15 cellular contexts compared by ENCODE assay signal in genomic region chr7:70000747-70001348, GRCh38.
DNase-seq lines count a peak whose midpoint lies in the region; ATAC-seq and TF ChIP-seq lines count a peak whose summit lies in the region.
"Had no signal": no experiment of that assay in that cellular context is flagged by ENCODE, and none has a peak within 500 bp of the region (broad histone marks: within the 10 kb centered on the region; RNA-seq: fewer than 3 reads in every experiment).

No MANE protein-coding gene starts in this region.

- no peak overlapping the region for H3K27ac Mint-ChIP-seq in CD4-positive, alpha-beta memory T cell

- H3K36me3 Mint-ChIP-seq in CD4-positive, alpha-beta memory T cell, result no peaks in the 10 kb centered on the region

- in situ Hi-C loops in mammary epithelial cell (cut with MboI; ENCODE audit: low sequenced_read_pairs in 2 of 2), result no loop called here

- TF ChIP-seq EP300 in suprapubic skin (IDR thresholded peaks at IDR 0.05), result no peak

- H3K9me3 Mint-ChIP-seq in CD4-positive, alpha-beta memory T cell, result no peaks in the 10 kb centered on the region

- no peaks in the 10 kb centered on the region for H3K36me3 ChIP-seq in suprapubic skin
- H3K36me3 ChIP-seq in mammary epithelial cell (ENCODE audit: insufficient read depth, low read length), result no peaks in the 10 kb centered on the region
- no peaks in the 10 kb centered on the region for H3K36me3 ChIP-seq in CD4-positive, alpha-beta memory T cell (ENCODE audit: insufficient read depth, low read length)

- peak; percentile 61 for ATAC-seq in left ventricle myocardium superior
- ATAC-seq: K562 had no signal

- peaks cover 0 to 2% (median 0%) of the 10 kb centered on the region in 4 donors for H3K4me1 Mint-ChIP-seq in CD4-positive, alpha-beta memory T cell

- no peak for DNase-seq in left ventricle myocardium superior
- DNase-seq in cardiac septum (ENCODE audit: low spot score), result no peak
- peak; percentile 53 for DNase-seq in NCI-H446 treated with DMSO at 0.1 percent for 48 hours (lab: John Stamatoyannopoulos, UW)
- peak; percentile 70 for DNase-seq in cerebellum (ENCODE audit: low spot score)
- DNase-seq in suprapubic skin (ENCODE audit: low spot score in 2 of 2), result no peak
- no peak for DNase-seq in mammary epithelial cell
- DNase-seq in CD4-positive, alpha-beta memory T cell, result no peak
- DNase-seq: EL, HCEC 1CT, NCI-H1417, NCI-H2029, NCI-H510A treated with DMSO at 0.1 percent for 48 hours, Right ventricle myocardium superior had no signal

- H3K4me2 ChIP-seq in mammary epithelial cell (ENCODE audit: insufficient read depth, low read depth, low read length), result no peak overlapping the region

- no peaks in the 10 kb centered on the region for H3K9me3 ChIP-seq in suprapubic skin
- peaks cover 3% of the 10 kb centered on the region for H3K9me3 ChIP-seq in mammary epithelial cell (replicated peaks; ENCODE audit: insufficient read depth, low read length)
- H3K9me3 ChIP-seq in CD4-positive, alpha-beta memory T cell (ENCODE audit: control insufficient read depth in 1 of 2, low read length in 2 of 2), result no peaks in the 10 kb centered on the region

- WGBS in suprapubic skin, result 84% methylated on average over 5 of the region's 5 CpGs
- WGBS in mammary epithelial cell (ENCODE audit: low coverage, missing lambda C conversion rate), result 55% methylated on average over 5 of the region's 5 CpGs

- no peak overlapping the region for H3K9ac ChIP-seq in mammary epithelial cell (ENCODE audit: insufficient read depth, low read length)

- no peaks in the 10 kb centered on the region for H3K79me2 ChIP-seq in mammary epithelial cell (ENCODE audit: insufficient read depth, low read length)

- intact Hi-C loops in left ventricle myocardium superior (cut with micrococcal nuclease), result no loop called here
- intact Hi-C loops in cardiac septum (cut with DNase I), result no loop called here
- intact Hi-C loops in mammary epithelial cell (cut with micrococcal nuclease), result no loop called here
- intact Hi-C loops in CD4-positive, alpha-beta memory T cell (cut with micrococcal nuclease), result no loop called here

- no peak overlapping the region for H2AFZ ChIP-seq in mammary epithelial cell (ENCODE audit: low read depth, low read length)

- H3K4me1 ChIP-seq in suprapubic skin (no peaks in the 10 kb centered on the region), mammary epithelial cell (ENCODE audit: insufficient read depth, low read length) (no peaks in the 10 kb centered on the region)
- H3K4me1 ChIP-seq in CD4-positive, alpha-beta memory T cell (ENCODE audit: insufficient read depth, low read length), result no peaks in the 10 kb centered on the region

- H3K27me3 Mint-ChIP-seq in CD4-positive, alpha-beta memory T cell, result no peaks in the 10 kb centered on the region

- TF ChIP-seq CTCF in suprapubic skin (IDR thresholded peaks at IDR 0.05) (no peak), mammary epithelial cell (conservative IDR thresholded peaks at IDR 0.05 in 1 of 2, IDR thresholded peaks at IDR 0.05 in 1 of 2; ENCODE audit: extremely low read depth in 1 of 2, insufficient read depth in 1 of 2, low read depth in 1 of 2, low read length in 2 of 2) (no peak)

- no peak overlapping the region for H3K4me3 Mint-ChIP-seq in CD4-positive, alpha-beta memory T cell

- POLR2A ChIA-PET in CD4-positive, alpha-beta memory T cell (lab: Charles Lee; ENCODE audit: partially characterized antibody), result no interaction called here

- H3K27me3 ChIP-seq in suprapubic skin (no peaks in the 10 kb centered on the region), mammary epithelial cell (ENCODE audit: insufficient read depth, low read length) (no peaks in the 10 kb centered on the region)
- no peaks in the 10 kb centered on the region for H3K27me3 ChIP-seq in CD4-positive, alpha-beta memory T cell (ENCODE audit: insufficient read depth, low read length)

- BruUV-seq in mammary epithelial cell (replicated peaks; lab: Mats Ljungman, UMichigan), result no TSS peak

- dilution Hi-C loops in mammary epithelial cell (cut with HindIII; ENCODE audit: low sequenced_read_pairs), result no loop called here

- H4K20me1 ChIP-seq in mammary epithelial cell (ENCODE audit: insufficient read depth, low read length), result no peaks in the 10 kb centered on the region

- TF ChIP-seq POLR2A in suprapubic skin (IDR thresholded peaks at IDR 0.05), result no peak

- CTCF ChIA-PET in mammary epithelial cell (lab: Charles Lee; ENCODE audit: low non-redundant PET), result no interaction called here
- CTCF ChIA-PET in CD4-positive, alpha-beta memory T cell (lab: Charles Lee; ENCODE audit: partially characterized antibody), result interaction anchor here (1.1 kb wide), 1 partner anchor 10 kb away, joined by 3 read pairs; no protein-coding TSS in a partner anchor

- no peak overlapping the region for H3K4me3 ChIP-seq in suprapubic skin
- H3K4me3 ChIP-seq in mammary epithelial cell (replicated peaks in 1 of 3; ENCODE audit: insufficient read depth in 1 of 3, low read depth in 2 of 3, low read length in 3 of 3), result no peak overlapping the region
- H3K4me3 ChIP-seq in CD4-positive, alpha-beta memory T cell (ENCODE audit: low read length in 2 of 2), result no peak overlapping the region
- H3K4me3 ChIP-seq: K562, SK-N-MC had no signal

- H3K27ac ChIP-seq in suprapubic skin (no peak overlapping the region), mammary epithelial cell (ENCODE audit: insufficient read depth, low read depth, low read length) (no peak overlapping the region)
- H3K27ac ChIP-seq in CD4-positive, alpha-beta memory T cell (ENCODE audit: low read depth, low read length), result no peak overlapping the region
- H3K27ac ChIP-seq: SK-N-MC had no signal

Comparison
In these comparisons a context has a peak if more than half of its experiments do, and no peak if none do; other contexts are left out.
1. DNase-seq: peak in NCI-H446 treated with DMSO at 0.1 percent for 48 hours (single experiment) and cerebellum (single experiment); none in left ventricle myocardium superior (single experiment), cardiac septum (single experiment), suprapubic skin (0 of 2), mammary epithelial cell (single experiment) and CD4-positive, alpha-beta memory T cell (0 of 5).